In the genomic region with DNA sequence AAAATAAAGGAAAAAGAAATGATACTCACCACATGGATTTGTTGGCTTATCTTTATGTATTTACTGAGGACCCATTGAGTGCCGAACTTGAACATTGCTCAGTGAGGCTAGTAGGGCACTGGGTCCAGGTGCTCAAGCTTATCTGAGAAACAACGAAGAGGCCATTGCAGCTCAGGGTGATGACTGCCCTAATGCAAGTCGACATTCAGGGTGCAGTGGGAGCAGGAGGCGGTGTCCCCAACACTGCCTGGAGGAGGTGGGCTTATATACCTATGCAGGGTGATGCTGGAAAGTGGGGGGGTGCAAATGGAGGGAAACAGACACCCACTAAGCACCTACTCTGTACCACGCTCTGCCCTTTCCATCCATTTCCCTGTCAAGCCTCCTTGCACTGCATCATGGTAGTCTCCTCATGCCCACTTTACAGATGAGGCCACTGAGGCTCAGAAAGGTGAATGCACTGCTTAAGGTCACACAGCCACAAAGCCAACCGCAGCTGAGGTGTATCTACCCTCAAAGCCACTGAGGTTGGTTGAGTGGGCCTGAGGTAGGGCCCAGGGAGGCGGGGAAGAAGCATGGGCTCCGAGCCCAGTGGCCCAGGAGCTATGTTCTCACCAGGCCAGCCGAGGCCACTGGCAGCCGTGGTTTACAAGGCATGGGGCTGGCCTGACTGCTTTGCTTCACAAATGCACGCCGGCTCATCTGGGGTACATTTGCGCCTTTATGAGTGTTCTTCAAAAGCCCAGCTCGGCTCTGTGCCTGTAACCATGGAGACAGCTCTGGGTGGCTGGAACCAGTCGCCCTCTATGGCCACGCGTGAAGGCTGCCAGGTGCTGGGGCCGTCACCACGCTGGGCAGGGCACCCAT, we compare ENCODE assay signal across 10 cellular contexts.
DNase-seq lines count a peak whose midpoint lies in the region; ATAC-seq and TF ChIP-seq lines count a peak whose summit lies in the region.
"Had no signal": no experiment of that assay in that cellular context is flagged by ENCODE, and none has a peak within 500 bp of the region (broad histone marks: within the 10 kb centered on the region; RNA-seq: fewer than 3 reads in every experiment).

No MANE protein-coding gene starts in this region.

- TF ChIP-seq POLR2A in uterus (IDR thresholded peaks at IDR 0.05) = no peak

- H2AFZ ChIP-seq in mammary epithelial cell (ENCODE audit: low read depth, low read length) = no peak overlapping the region

- in situ Hi-C loops in mammary epithelial cell (cut with MboI; ENCODE audit: low sequenced_read_pairs in 2 of 2) = no loop called here

- POLR2A ChIA-PET in MCF 10A (lab: Yijun Ruan, JAX) = no interaction called here

- DNase-seq in MCF 10A (ENCODE audit: unreplicated experiment) = no peak
- DNase-seq in mammary epithelial cell = no peak
- peak; percentile 82 for DNase-seq in astrocyte of the hippocampus (ENCODE audit: low read depth, low spot score)
- DNase-seq in medulla oblongata (ENCODE audit: extremely low spot score) = peak; percentile 89
- DNase-seq in uterus = peak; percentile 45 to 61
- DNase-seq in stimulated activated CD4-positive, alpha-beta T cell treated with anti-CD3 and anti-CD28 coated beads, Interleukin-4, amount 100 ng/mL, for 1 hour = no peak
- DNase-seq: NK-92 treated with Interleukin-12 subunit alpha and Interleukin-12 subunit beta, amount 100 ng/mL, for 24 hours had no signal

- H3K27ac ChIP-seq in mammary epithelial cell (ENCODE audit: insufficient read depth, low read depth, low read length) = no peak overlapping the region
- H3K27ac ChIP-seq in uterus = no peak overlapping the region

- ATAC-seq in HG02623 (IDR thresholded peaks at IDR 0.05; ENCODE audit: unreplicated experiment) (no peak), HG03354 (IDR thresholded peaks at IDR 0.05; ENCODE audit: poor library complexity, severe bottlenecking, unreplicated experiment) (no peak)

- H3K4me3 Mint-ChIP-seq in MCF 10A (ENCODE audit: unreplicated experiment) = no peak overlapping the region
- H3K4me3 Mint-ChIP-seq: activated T-helper 1 cell treated with anti-CD3 and anti-CD28 coated beads, Interleukin-12 subunit alpha, Interleukin-12 subunit beta, Interleukin-2, Interleukin-4 antibody, amounts not matched to agents 30 ng/mL and 10 ng/mL and 1 ng/mL, durations not matched to agents 14 hours and 24 hours and 36 hours had no signal

- H3K27ac Mint-ChIP-seq in MCF 10A (ENCODE audit: low read depth, unreplicated experiment) = peak overlapping the region; percentile 51
- H3K27ac Mint-ChIP-seq: activated T-helper 1 cell treated with anti-CD3 and anti-CD28 coated beads, Interleukin-12 subunit alpha, Interleukin-12 subunit beta, Interleukin-2, Interleukin-4 antibody, amounts not matched to agents 30 ng/mL and 10 ng/mL and 1 ng/mL, durations not matched to agents 14 hours and 24 hours and 36 hours had no signal

- no peaks in the 10 kb centered on the region for H4K20me1 ChIP-seq in mammary epithelial cell (ENCODE audit: insufficient read depth, low read length)

- H3K36me3 ChIP-seq in mammary epithelial cell (ENCODE audit: insufficient read depth, low read length) = no peaks in the 10 kb centered on the region
- no peaks in the 10 kb centered on the region for H3K36me3 ChIP-seq in uterus

- H3K9me3 Mint-ChIP-seq in MCF 10A (ENCODE audit: unreplicated experiment) = no peaks in the 10 kb centered on the region
- H3K9me3 Mint-ChIP-seq: activated T-helper 1 cell treated with anti-CD3 and anti-CD28 coated beads, Interleukin-12 subunit alpha, Interleukin-12 subunit beta, Interleukin-2, Interleukin-4 antibody, amounts not matched to agents 30 ng/mL and 10 ng/mL and 1 ng/mL, durations not matched to agents 14 hours and 24 hours and 36 hours had no signal

- H3K4me2 ChIP-seq in mammary epithelial cell (ENCODE audit: insufficient read depth, low read depth, low read length) = no peak overlapping the region

- intact Hi-C loops in MCF 10A (cut with micrococcal nuclease) = no loop called here
- intact Hi-C loops in mammary epithelial cell (cut with micrococcal nuclease) = no loop called here
- intact Hi-C loops in uterus (cut with DNase I; ENCODE audit: low total_unique reads) = no loop called here

- dilution Hi-C loops in mammary epithelial cell (cut with HindIII; ENCODE audit: low sequenced_read_pairs) = loop anchor here (5.0 kb wide), 1 partner anchor 73 kb away; no protein-coding TSS in a partner anchor

- H3K4me3 ChIP-seq in mammary epithelial cell (replicated peaks in 1 of 3; ENCODE audit: insufficient read depth in 1 of 3, low read depth in 2 of 3, low read length in 3 of 3) (no peak overlapping the region), uterus (no peak overlapping the region)

- H3K79me2 ChIP-seq in mammary epithelial cell (ENCODE audit: insufficient read depth, low read length) = no peaks in the 10 kb centered on the region

- no peaks in the 10 kb centered on the region for H3K27me3 Mint-ChIP-seq in MCF 10A (ENCODE audit: insufficient read depth, unreplicated experiment)

- H3K9me3 ChIP-seq in mammary epithelial cell (replicated peaks; ENCODE audit: insufficient read depth, low read length) (no peaks in the 10 kb centered on the region), uterus (no peaks in the 10 kb centered on the region)

- H3K4me1 Mint-ChIP-seq in MCF 10A (ENCODE audit: insufficient read depth, unreplicated experiment) = peaks cover 8% of the 10 kb centered on the region

- TF ChIP-seq CTCF in MCF 10A (IDR thresholded peaks at IDR 0.05; ENCODE audit: unreplicated experiment) (no peak), mammary epithelial cell (conservative IDR thresholded peaks at IDR 0.05 in 1 of 2, IDR thresholded peaks at IDR 0.05 in 1 of 2; ENCODE audit: extremely low read depth in 1 of 2, insufficient read depth in 1 of 2, low read depth in 1 of 2, low read length in 2 of 2) (no peak), uterus (IDR thresholded peaks at IDR 0.05) (no peak)

- WGBS in mammary epithelial cell (ENCODE audit: low coverage, missing lambda C conversion rate) = 68% methylated on average over 11 of the region's 19 CpGs

- no peaks in the 10 kb centered on the region for H3K27me3 ChIP-seq in mammary epithelial cell (ENCODE audit: insufficient read depth, low read length)
- H3K27me3 ChIP-seq in uterus = no peaks in the 10 kb centered on the region

- H3K4me1 ChIP-seq in mammary epithelial cell (ENCODE audit: insufficient read depth, low read length) (peaks cover 10% of the 10 kb centered on the region), uterus (peaks cover 0 to 4% of the 10 kb centered on the region in 2 donors)

- BruUV-seq in MCF 10A (replicated peaks; lab: Mats Ljungman, UMichigan) = no TSS peak
- no TSS peak for BruUV-seq in mammary epithelial cell (replicated peaks; lab: Mats Ljungman, UMichigan)

- no peak overlapping the region for H3K9ac ChIP-seq in mammary epithelial cell (ENCODE audit: insufficient read depth, low read length)

- CTCF ChIA-PET in MCF 10A (lab: Yijun Ruan, JAX) (no interaction called here), mammary epithelial cell (lab: Charles Lee; ENCODE audit: low non-redundant PET) (no interaction called here)

- no peaks in the 10 kb centered on the region for H3K36me3 Mint-ChIP-seq in MCF 10A (ENCODE audit: insufficient read depth, unreplicated experiment)

Comparison
In these comparisons a context has a peak if more than half of its experiments do, and no peak if none do; other contexts are left out.
1. DNase-seq: peak in astrocyte of the hippocampus (single experiment), medulla oblongata (single experiment) and uterus (2 of 2); none in MCF 10A (single experiment), mammary epithelial cell (single experiment) and stimulated activated CD4-positive, alpha-beta T cell treated with anti-CD3 and anti-CD28 coated beads, Interleukin-4, amount 100 ng/mL, for 1 hour (single experiment).